Comparison of ENCODE assay signal across 27 cellular contexts in the genomic region with DNA sequence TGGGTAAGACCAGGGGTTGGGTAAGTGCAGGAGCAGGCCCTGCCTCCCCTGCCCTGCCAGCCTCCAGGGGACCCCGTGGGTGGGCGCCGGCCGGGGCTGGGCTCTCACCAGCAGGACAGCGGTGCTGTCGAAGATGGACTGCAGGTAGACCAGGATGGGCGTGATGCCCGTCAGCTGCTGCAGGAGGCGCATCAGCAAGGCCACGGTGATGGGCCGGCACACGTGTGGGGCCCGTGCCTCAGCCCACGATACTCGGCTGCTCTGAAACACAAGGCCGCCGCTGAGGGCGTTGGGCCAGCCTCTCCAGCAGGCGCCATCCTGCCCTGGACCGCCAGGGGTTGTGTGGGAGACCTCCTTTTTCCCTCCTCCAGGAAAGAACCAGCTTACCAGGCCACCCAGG. TPM values are rescaled to one million over a fixed set of nuclear protein-coding genes. Genes with fewer than 3 reads are reported as not detected.
"Had no signal": no experiment of that assay in that cellular context is flagged by ENCODE, and none has a peak within 500 bp of the region (broad histone marks: within the 10 kb centered on the region; RNA-seq: fewer than 3 reads in every experiment).

No MANE protein-coding gene starts in this region.

- H3K4me3 ChIP-seq: adrenal gland, SK-N-MC had no signal

- H3K36me3 Mint-ChIP-seq: activated CD4-positive, alpha-beta memory T cell treated with anti-CD3 and anti-CD28 coated beads for 36 hours; activated naive CD8-positive, alpha-beta T cell treated with anti-CD3 and anti-CD28 coated beads, Interleukin-2, amount 10 ng/mL, durations not matched to agents 7 days and 5 days; T-cell had no signal

- ATAC-seq: Right ventricle myocardium inferior, T-cell had no signal

- DNase-seq: activated CD4-positive, alpha-beta memory T cell treated with anti-CD3 and anti-CD28 coated beads for 36 hours; activated CD4-positive, alpha-beta T cell treated with anti-CD3 and anti-CD28 coated beads, Interleukin-2, amount 10 ng/mL, durations not matched to agents 7 days and 5 days; activated CD4-positive, CD25-positive, alpha-beta regulatory T cell; activated CD8-positive, alpha-beta memory T cell treated with anti-CD3 and anti-CD28 coated beads for 24 hours; activated naive CD4-positive, alpha-beta T cell treated with anti-CD3 and anti-CD28 coated beads, Interleukin-2, amount 50 U/mL, for 16 hours; activated naive CD8-positive, alpha-beta T cell treated with anti-CD3 and anti-CD28 coated beads, Interleukin-2, amount 10 ng/mL, durations not matched to agents 7 days and 5 days; activated T-cell treated with anti-CD3 and anti-CD28 coated beads, Interleukin-2, amount 50 U/mL, for 48 hours; adrenal gland; anterior cingulate cortex; cerebellar nuclear complex; NCI-H1048; NCI-H146; NCI-H187 treated with DMSO at 0.1 percent for 48 hours; NCI-H2081 treated with DMSO at 0.1 percent for 48 hours; NCI-H446; NCI-H524; NCI-H774; T-cell had no signal

- H3K27ac Mint-ChIP-seq: activated CD4-positive, alpha-beta memory T cell treated with anti-CD3 and anti-CD28 coated beads for 36 hours; activated CD4-positive, alpha-beta T cell treated with anti-CD3 and anti-CD28 coated beads, Interleukin-2, amount 10 ng/mL, durations not matched to agents 7 days and 5 days; activated T-helper 2 cell treated with anti-CD3 and anti-CD28 coated beads, Interferon-gamma antibody, Interleukin-2, Interleukin-4, amounts not matched to agents 10 μg/mL and 5 μg/mL and 100 μg/mL, durations not matched to agents 14 hours and 24 hours and 36 hours had no signal

- H3K9me3 Mint-ChIP-seq: activated CD4-positive, alpha-beta memory T cell treated with anti-CD3 and anti-CD28 coated beads for 36 hours; activated CD4-positive, alpha-beta T cell treated with anti-CD3 and anti-CD28 coated beads, Interleukin-2, amount 10 ng/mL, durations not matched to agents 7 days and 5 days; activated naive CD8-positive, alpha-beta T cell treated with anti-CD3 and anti-CD28 coated beads, Interleukin-2, amount 10 ng/mL, durations not matched to agents 7 days and 5 days; activated T-helper 2 cell treated with anti-CD3 and anti-CD28 coated beads, Interferon-gamma antibody, Interleukin-2, Interleukin-4, amounts not matched to agents 10 μg/mL and 5 μg/mL and 100 μg/mL, durations not matched to agents 14 hours and 24 hours and 36 hours; T-cell had no signal

- H3K36me3 ChIP-seq: adrenal gland had no signal

- H3K9me3 ChIP-seq: adrenal gland had no signal

- H3K27me3 ChIP-seq: adrenal gland had no signal

- H3K27ac ChIP-seq: adrenal gland, SK-N-MC, VCaP had no signal

- H3K4me3 Mint-ChIP-seq: activated CD4-positive, alpha-beta memory T cell treated with anti-CD3 and anti-CD28 coated beads for 36 hours; activated CD4-positive, alpha-beta T cell treated with anti-CD3 and anti-CD28 coated beads, Interleukin-2, amount 10 ng/mL, durations not matched to agents 7 days and 5 days; activated naive CD8-positive, alpha-beta T cell treated with anti-CD3 and anti-CD28 coated beads, Interleukin-2, amount 10 ng/mL, durations not matched to agents 7 days and 5 days; T-cell had no signal

- H3K27me3 Mint-ChIP-seq: activated CD4-positive, alpha-beta memory T cell treated with anti-CD3 and anti-CD28 coated beads for 36 hours; activated naive CD8-positive, alpha-beta T cell treated with anti-CD3 and anti-CD28 coated beads, Interleukin-2, amount 10 ng/mL, durations not matched to agents 7 days and 5 days; T-cell had no signal

RNA-seq across cellular contexts. Expression of a gene that starts 49.9 kb away (rescaled TPM):
- total RNA-seq: activated CD4-positive, alpha-beta memory T cell treated with anti-CD3 and anti-CD28 coated beads for 36 hours; activated CD4-positive, alpha-beta T cell treated with anti-CD3 and anti-CD28 coated beads, Interleukin-2, amount 10 ng/mL, durations not matched to agents 7 days and 5 days; activated naive CD8-positive, alpha-beta T cell treated with anti-CD3 and anti-CD28 coated beads, Interleukin-2, amount 10 ng/mL, durations not matched to agents 7 days and 5 days; activated T-helper 2 cell treated with anti-CD3 and anti-CD28 coated beads, Interferon-gamma antibody, Interleukin-2, Interleukin-4, amounts not matched to agents 10 μg/mL and 5 μg/mL and 100 μg/mL, durations not matched to agents 14 hours and 24 hours and 36 hours; adrenal gland; cardiac septum; M059J; OCI-LY7; Right ventricle myocardium inferior; RPMI7951; T-cell; T-helper 2 cell treated with Interferon-gamma antibody and Interleukin-4, amounts not matched to agents 100 ng/mL and 5 ng/mL, for 36 hours had no signal
- polyA plus RNA-seq: adrenal gland had no signal

RNA-seq across cellular contexts. Expression of a gene that starts 52.7 kb away (rescaled TPM):
- total RNA-seq: RPMI7951 had no signal
